ENCODE assay signal across 8 cellular contexts in the genomic region with DNA sequence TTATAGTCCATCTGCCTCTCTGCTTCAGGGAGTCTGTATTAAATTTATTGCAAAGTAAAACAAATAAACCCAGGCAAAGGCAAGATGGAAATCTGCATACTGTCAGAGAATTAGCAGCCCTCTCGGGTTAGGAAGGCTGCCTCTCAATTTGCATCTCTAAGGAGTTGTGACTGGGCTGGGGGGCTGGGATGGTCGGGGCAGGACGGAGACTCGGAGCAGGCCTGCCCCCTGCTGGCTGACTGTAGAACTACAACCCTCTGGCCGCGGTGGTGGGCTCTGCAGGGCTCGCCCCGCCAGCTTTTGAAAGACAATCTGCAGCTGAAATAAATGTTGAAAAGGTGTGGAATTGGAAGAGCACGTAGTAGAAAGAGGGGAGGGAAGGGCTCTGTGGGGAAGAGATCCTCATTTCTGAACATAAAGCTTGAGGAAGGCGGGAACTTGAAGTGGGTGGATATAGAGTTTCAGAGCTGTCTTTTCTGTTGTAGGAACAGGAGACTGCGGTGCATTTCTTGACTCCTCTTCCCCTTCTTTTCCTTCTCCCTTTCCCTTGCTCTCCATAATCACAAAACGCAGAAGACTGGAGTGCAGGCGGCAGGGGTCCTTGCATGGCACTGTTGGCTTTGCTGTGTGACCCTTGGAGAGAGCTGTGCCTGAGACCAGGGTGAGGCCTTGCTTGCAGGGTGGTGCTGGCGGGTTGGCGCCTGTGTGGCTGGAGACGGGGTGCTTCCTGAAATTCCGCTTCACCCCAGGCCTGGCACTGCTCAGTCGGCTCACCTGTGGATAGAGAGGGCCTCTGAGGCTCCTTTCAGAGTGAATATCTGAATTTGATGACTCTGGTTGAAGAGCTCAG.
DNase-seq lines count a peak whose midpoint lies in the region; ATAC-seq and TF ChIP-seq lines count a peak whose summit lies in the region.

No MANE protein-coding gene starts in this region.

- peak; percentile 75 for ATAC-seq in HG02798 (IDR thresholded peaks at IDR 0.05; ENCODE audit: poor library complexity, unreplicated experiment)

- intact Hi-C loops in head of caudate nucleus (cut with DNase I), result loop anchor here (10.0 kb wide), 1 partner anchor 187 kb away; a partner anchor contains a TSS

- TF ChIP-seq CTCF in GM12874 (IDR thresholded peaks at IDR 0.05; ENCODE audit: insufficient read depth, low read depth, low read length), result peak; percentile 92

- DNase-seq in OCI-M1 (lab: John Stamatoyannopoulos, UW) (peak; percentile 68), head of caudate nucleus (peak in 41 of 42 donors; percentile 27 to 84 (median 60)), retina (peak; percentile 83), NCI-H2029 (lab: John Stamatoyannopoulos, UW) (no peak), NCI-H2171 (lab: John Stamatoyannopoulos, UW) (no peak)
- DNase-seq in activated T-helper 9 cell treated with anti-CD3 and anti-CD28 coated beads, Interleukin-2, amount 50 U/mL, for 16 hours (ENCODE audit: low read depth), result peak; percentile 42

Comparison
In these comparisons a context has a peak if more than half of its experiments do, and no peak if none do; other contexts are left out.
1. DNase-seq: peak in OCI-M1 (single experiment), activated T-helper 9 cell treated with anti-CD3 and anti-CD28 coated beads, Interleukin-2, amount 50 U/mL, for 16 hours (single experiment), head of caudate nucleus (41 of 42) and retina (single experiment); none in NCI-H2029 (single experiment) and NCI-H2171 (single experiment).